Comparison of ENCODE assay signal across 19 cellular contexts in the genomic region with DNA sequence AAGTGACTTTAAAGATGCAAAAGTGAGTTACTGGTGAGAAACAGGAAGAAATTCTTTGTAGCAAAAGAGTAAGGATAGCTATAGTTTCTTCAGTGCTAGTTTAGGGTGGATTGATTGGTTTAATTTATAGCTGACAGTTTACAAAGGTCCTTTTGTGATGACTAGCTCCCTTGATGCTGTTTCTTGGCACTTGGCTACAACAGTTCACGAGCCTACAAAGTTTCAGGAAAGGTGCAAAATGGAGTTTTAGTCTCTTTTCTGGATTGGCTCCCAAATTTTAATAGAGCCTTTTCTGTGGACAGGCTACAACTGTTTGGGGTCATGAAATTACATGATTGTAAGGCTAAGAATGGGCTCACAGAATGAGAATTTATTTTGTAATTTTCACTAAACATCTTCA. TPM values are rescaled to one million over a fixed set of nuclear protein-coding genes. Genes with fewer than 3 reads are reported as not detected.
DNase-seq lines count a peak whose midpoint lies in the region; ATAC-seq and TF ChIP-seq lines count a peak whose summit lies in the region.
"Had no signal": no experiment of that assay in that cellular context is flagged by ENCODE, and none has a peak within 500 bp of the region (broad histone marks: within the 10 kb centered on the region; RNA-seq: fewer than 3 reads in every experiment).

No MANE protein-coding gene starts in this region.

- H3K27ac Mint-ChIP-seq in effector memory CD8-positive, alpha-beta T cell = peak overlapping the region; percentile 45 to 49
- H3K27ac Mint-ChIP-seq in memory B cell = peak overlapping the region; percentile 58
- H3K27ac Mint-ChIP-seq: CD14-positive monocyte had no signal

- peaks cover 0 to 3% of the 10 kb centered on the region in 2 donors for H3K9me3 Mint-ChIP-seq in effector memory CD8-positive, alpha-beta T cell
- H3K9me3 Mint-ChIP-seq in memory B cell = peaks cover 5% of the 10 kb centered on the region

- peaks cover 16% of the 10 kb centered on the region for H3K36me3 Mint-ChIP-seq in effector memory CD8-positive, alpha-beta T cell (ENCODE audit: insufficient read depth)
- peaks cover 23% of the 10 kb centered on the region for H3K36me3 Mint-ChIP-seq in memory B cell

- no peak for ATAC-seq in effector memory CD8-positive, alpha-beta T cell (replicated peaks)
- ATAC-seq in memory B cell (ENCODE audit: low read depth) (no peak), HG02885 (IDR thresholded peaks at IDR 0.05; ENCODE audit: poor library complexity, unreplicated experiment) (no peak), SK-N-SH treated with all-trans-retinoic acid at 6 μM for 48 hours (no peak), GM19023 (IDR thresholded peaks at IDR 0.05; ENCODE audit: unreplicated experiment) (no peak)
- ATAC-seq: A549, GM12878 had no signal

- H3K4me1 ChIP-seq in tibial artery = peaks cover 0 to 20% (median 10%) of the 10 kb centered on the region in 4 donors
- H3K4me1 ChIP-seq: A549, BLaER1, HAP-1 had no signal

- H3K27me3 Mint-ChIP-seq in effector memory CD8-positive, alpha-beta T cell = no peaks in the 10 kb centered on the region
- no peaks in the 10 kb centered on the region for H3K27me3 Mint-ChIP-seq in memory B cell
- H3K27me3 Mint-ChIP-seq: CD4-positive, alpha-beta memory T cell had no signal

- DNase-seq in COLO829 (ENCODE audit: low spot score) (peak; percentile 38), SK-MEL-5 (ENCODE audit: low read depth, low spot score) (peak; percentile 67), memory B cell (ENCODE audit: low spot score in 2 of 2) (no peak), tibial artery (no peak)
- no peak for DNase-seq in effector memory CD8-positive, alpha-beta T cell
- DNase-seq: Calu3; CD4-positive, alpha-beta memory T cell; DMS79 treated with DMSO at 0.1 percent for 48 hours; GM23248 had no signal

- H3K4me1 Mint-ChIP-seq in effector memory CD8-positive, alpha-beta T cell (ENCODE audit: low read depth in 2 of 2) = peaks cover 12 to 50% of the 10 kb centered on the region in 2 donors
- H3K4me1 Mint-ChIP-seq in memory B cell = peaks cover 22% of the 10 kb centered on the region

- TF ChIP-seq CTCF in tibial artery (IDR thresholded peaks at IDR 0.05) = no peak

- no peaks in the 10 kb centered on the region for H3K27me3 ChIP-seq in tibial artery
- H3K27me3 ChIP-seq: BLaER1 had no signal

- no peak overlapping the region for H3K4me3 Mint-ChIP-seq in effector memory CD8-positive, alpha-beta T cell
- no peak overlapping the region for H3K4me3 Mint-ChIP-seq in memory B cell
- H3K4me3 Mint-ChIP-seq: CD14-positive monocyte; CD4-positive, alpha-beta memory T cell had no signal

- in situ Hi-C loops in SK-MEL-5 (cut with HindIII; ENCODE audit: low pct_unique_long_range_greater_than_20kb, low sequenced_read_pairs) = no loop called here

- H3K36me3 ChIP-seq in tibial artery = peaks cover 9 to 11% (median 9%) of the 10 kb centered on the region in 3 donors
- H3K36me3 ChIP-seq: HAP-1 had no signal

- no peak overlapping the region for H3K4me3 ChIP-seq in tibial artery
- H3K4me3 ChIP-seq: A549, BLaER1, GM12878, GM23248, HAP-1 had no signal

- intact Hi-C loops in tibial artery (cut with DNase I; ENCODE audit: low total_unique reads) = no loop called here

- H3K27ac ChIP-seq in tibial artery = no peak overlapping the region
- H3K27ac ChIP-seq: 22Rv1, A549, BLaER1, GM23248, HL-60 had no signal

- no peaks in the 10 kb centered on the region for H3K9me3 ChIP-seq in tibial artery
- H3K9me3 ChIP-seq: HAP-1 had no signal

TF ChIP-seq in SK-N-SH treated with all-trans-retinoic acid at 6 μM for 48 hours, 23 proteins besides CTCF, POLR2A, EP300 and RAD21:
- TF ChIP-seq, protein P1, sequence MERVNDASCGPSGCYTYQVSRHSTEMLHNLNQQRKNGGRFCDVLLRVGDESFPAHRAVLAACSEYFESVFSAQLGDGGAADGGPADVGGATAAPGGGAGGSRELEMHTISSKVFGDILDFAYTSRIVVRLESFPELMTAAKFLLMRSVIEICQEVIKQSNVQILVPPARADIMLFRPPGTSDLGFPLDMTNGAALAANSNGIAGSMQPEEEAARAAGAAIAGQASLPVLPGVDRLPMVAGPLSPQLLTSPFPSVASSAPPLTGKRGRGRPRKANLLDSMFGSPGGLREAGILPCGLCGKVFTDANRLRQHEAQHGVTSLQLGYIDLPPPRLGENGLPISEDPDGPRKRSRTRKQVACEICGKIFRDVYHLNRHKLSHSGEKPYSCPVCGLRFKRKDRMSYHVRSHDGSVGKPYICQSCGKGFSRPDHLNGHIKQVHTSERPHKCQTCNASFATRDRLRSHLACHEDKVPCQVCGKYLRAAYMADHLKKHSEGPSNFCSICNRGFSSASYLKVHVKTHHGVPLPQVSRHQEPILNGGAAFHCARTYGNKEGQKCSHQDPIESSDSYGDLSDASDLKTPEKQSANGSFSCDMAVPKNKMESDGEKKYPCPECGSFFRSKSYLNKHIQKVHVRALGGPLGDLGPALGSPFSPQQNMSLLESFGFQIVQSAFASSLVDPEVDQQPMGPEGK (CRISPR knock-in tag; IDR thresholded peaks at IDR 0.05; ENCODE audit: borderline replicate concordance) = no peak
- no peak for TF ChIP-seq GLIS3 (CRISPR knock-in tag; IDR thresholded peaks at IDR 0.05)

RNA-seq across cellular contexts. Expression of a gene that starts 40.9 kb away (rescaled TPM):
- total RNA-seq in SK-MEL-5 (2014; rRNA removed; shearing (Covaris generic)) = 17.1 and 18.0 TPM in 2 replicates
- 8.6 and 12.3 TPM in 2 replicates for polyA plus RNA-seq in SK-MEL-5 (2015; cell fraction: cytosol; rRNA removed)
- 9.9 and 20.0 TPM in 2 replicates for polyA plus RNA-seq in SK-MEL-5 (2015; cell fraction: nucleus; rRNA removed)

RNA-seq across cellular contexts. Expression of a gene that starts 47.3 kb away (rescaled TPM):
- 24.6 and 25.6 TPM in 2 replicates for total RNA-seq in SK-MEL-5 (2014; rRNA removed; shearing (Covaris generic))
- polyA plus RNA-seq in SK-MEL-5 (2015; cell fraction: cytosol; rRNA removed) = 6.8 and 8.7 TPM in 2 replicates
- polyA plus RNA-seq in SK-MEL-5 (2015; cell fraction: nucleus; rRNA removed) = 31.4 and 33.9 TPM in 2 replicates

Comparison
In these comparisons a context has a peak if more than half of its experiments do, and no peak if none do; other contexts are left out.
1. DNase-seq: peak in COLO829 (single experiment) and SK-MEL-5 (single experiment); none in effector memory CD8-positive, alpha-beta T cell (0 of 3), memory B cell (0 of 2) and tibial artery (0 of 2).